8 cellular contexts compared by ENCODE assay signal in genomic region chr6:134908906-134909516, GRCh38. TPM values are rescaled to one million over a fixed set of nuclear protein-coding genes. Genes with fewer than 3 reads are reported as not detected.
A peak's percentile ranks its signal among the peaks of the same experiment; 100 is the strongest.
DNase-seq lines count a peak whose midpoint lies in the region; ATAC-seq, FAIRE-seq and TF ChIP-seq lines count a peak whose summit lies in the region.

No MANE protein-coding gene starts in this region.

- peak overlapping the region in 1 of 2 donors; percentile 24 for H3K9ac ChIP-seq in kidney (ENCODE audit: low read length in 2 of 2)

- H3K4me1 ChIP-seq in ascending aorta: no peaks in the 10 kb centered on the region
- peaks cover 2 to 5% of the 10 kb centered on the region in 2 donors for H3K4me1 ChIP-seq in kidney (ENCODE audit: control insufficient read depth in 1 of 2, insufficient read depth in 1 of 2, low read depth in 1 of 2, low read length in 2 of 2)
- peaks cover 11 to 31% of the 10 kb centered on the region in 2 donors for H3K4me1 ChIP-seq in thoracic aorta (ENCODE audit: control insufficient read depth in 1 of 2, low read depth in 2 of 2)

- H3K27me3 Mint-ChIP-seq in CD14-positive monocyte (ENCODE audit: low read depth in 3 of 3): peaks cover 0 to 6% (median 1%) of the 10 kb centered on the region in 3 donors

- DNase-seq in activated T-cell treated with anti-CD3 and anti-CD28 coated beads for 48 hours (ENCODE audit: low read depth) (peak; percentile 15), ascending aorta (ENCODE audit: low spot score in 2 of 2) (peak in 1 of 2 donors; percentile 90), kidney (peak; percentile 83), thoracic aorta (ENCODE audit: low spot score) (peak; percentile 53), CD14-positive monocyte (ENCODE audit: low spot score) (no peak), DMS53 (lab: John Stamatoyannopoulos, UW) (no peak)
- DNase-seq in activated T-cell treated with anti-CD3 and anti-CD28 coated beads, Interleukin-2, amount 50 U/mL, for 1 hour: no peak

- H3K27ac ChIP-seq in ascending aorta: peak overlapping the region; percentile 34 to 41
- peak overlapping the region; percentile 13 to 23 for H3K27ac ChIP-seq in kidney (ENCODE audit: low read depth in 2 of 2, low read length in 2 of 2)
- H3K27ac ChIP-seq in thoracic aorta: peak overlapping the region; percentile 52 to 56

- H3K4me1 Mint-ChIP-seq in CD14-positive monocyte: no peaks in the 10 kb centered on the region

- TF ChIP-seq CTCF in ascending aorta (IDR thresholded peaks at IDR 0.05) (no peak), kidney (IDR thresholded peaks at IDR 0.05; ENCODE audit: borderline replicate concordance, extremely low read depth, insufficient read depth) (no peak), thoracic aorta (IDR thresholded peaks at IDR 0.05) (no peak), CD14-positive monocyte (IDR thresholded peaks at IDR 0.05) (no peak)

- no peak overlapping the region for H3K4me3 Mint-ChIP-seq in CD14-positive monocyte

- H3K4me3 ChIP-seq in ascending aorta (peak overlapping the region; percentile 19 to 48), kidney (ENCODE audit: low read length in 2 of 2) (no peak overlapping the region), thoracic aorta (peak overlapping the region; percentile 63)

- peak overlapping the region in 1 of 7 donors; percentile 8 for H3K27ac Mint-ChIP-seq in CD14-positive monocyte

- no peaks in the 10 kb centered on the region for H3K27me3 ChIP-seq in ascending aorta
- H3K27me3 ChIP-seq in thoracic aorta (replicated peaks; ENCODE audit: insufficient read depth): no peaks in the 10 kb centered on the region

- intact Hi-C loops in ascending aorta (cut with DNase I) (loop anchor here (2.0 to 10.0 kb wide), 2 partner anchors 534 to 734 kb away; no protein-coding TSS in a partner anchor), kidney (cut with DNase I) (no loop called here), CD14-positive monocyte (cut with micrococcal nuclease) (no loop called here)

- H3K9me3 ChIP-seq in ascending aorta (no peaks in the 10 kb centered on the region), kidney (ENCODE audit: control insufficient read depth in 1 of 2, low read length in 2 of 2) (no peaks in the 10 kb centered on the region), thoracic aorta (no peaks in the 10 kb centered on the region)

- FAIRE-seq in kidney (lab: Jason Lieb, UNC): no peak

- ATAC-seq in thoracic aorta (ENCODE audit: insufficient number of reproducible peaks, low FRiP score, low read depth) (peak; percentile 84), GM21526 (IDR thresholded peaks at IDR 0.05; ENCODE audit: low FRiP score, unreplicated experiment) (no peak)

- H3K36me3 Mint-ChIP-seq in CD14-positive monocyte: no peaks in the 10 kb centered on the region

- H3K9me3 Mint-ChIP-seq in CD14-positive monocyte: peaks cover 0 to 11% (median 5%) of the 10 kb centered on the region in 7 donors

- no peaks in the 10 kb centered on the region for H3K36me3 ChIP-seq in ascending aorta
- H3K36me3 ChIP-seq in kidney (ENCODE audit: control insufficient read depth in 1 of 2, insufficient read depth in 2 of 2, low read length in 2 of 2): no peaks in the 10 kb centered on the region
- H3K36me3 ChIP-seq in thoracic aorta: no peaks in the 10 kb centered on the region

RNA-seq across cellular contexts. Expression of gene ALDH8A1, which starts 40.9 kb away (rescaled TPM):
- total RNA-seq in ascending aorta (not detected), kidney (11.2 TPM), thoracic aorta (1 to 10 TPM in 1 of 2 donors, under 1 TPM in 1; 0.42 to 5.8 TPM)
- polyA plus RNA-seq in kidney (ENCODE audit: insufficient read depth, low read depth, low replicate concordance) (56.7 TPM), CD14-positive monocyte (not detected)

Comparison
In these comparisons a context has a peak if more than half of its experiments do, and no peak if none do; other contexts are left out.
1. DNase-seq: peak in activated T-cell treated with anti-CD3 and anti-CD28 coated beads for 48 hours (single experiment), kidney (single experiment) and thoracic aorta (single experiment); none in activated T-cell treated with anti-CD3 and anti-CD28 coated beads, Interleukin-2, amount 50 U/mL, for 1 hour (single experiment), CD14-positive monocyte (single experiment) and DMS53 (single experiment).
2. H3K4me3 ChIP-seq: peak in ascending aorta (2 of 2) and thoracic aorta (single experiment); none in kidney (0 of 2).
3. Peak in every context shown above with its lines, with median percentiles within 50 percentile points of each other: H3K27ac ChIP-seq.